ENCODE assay signal across 11 cellular contexts in the genomic region with DNA sequence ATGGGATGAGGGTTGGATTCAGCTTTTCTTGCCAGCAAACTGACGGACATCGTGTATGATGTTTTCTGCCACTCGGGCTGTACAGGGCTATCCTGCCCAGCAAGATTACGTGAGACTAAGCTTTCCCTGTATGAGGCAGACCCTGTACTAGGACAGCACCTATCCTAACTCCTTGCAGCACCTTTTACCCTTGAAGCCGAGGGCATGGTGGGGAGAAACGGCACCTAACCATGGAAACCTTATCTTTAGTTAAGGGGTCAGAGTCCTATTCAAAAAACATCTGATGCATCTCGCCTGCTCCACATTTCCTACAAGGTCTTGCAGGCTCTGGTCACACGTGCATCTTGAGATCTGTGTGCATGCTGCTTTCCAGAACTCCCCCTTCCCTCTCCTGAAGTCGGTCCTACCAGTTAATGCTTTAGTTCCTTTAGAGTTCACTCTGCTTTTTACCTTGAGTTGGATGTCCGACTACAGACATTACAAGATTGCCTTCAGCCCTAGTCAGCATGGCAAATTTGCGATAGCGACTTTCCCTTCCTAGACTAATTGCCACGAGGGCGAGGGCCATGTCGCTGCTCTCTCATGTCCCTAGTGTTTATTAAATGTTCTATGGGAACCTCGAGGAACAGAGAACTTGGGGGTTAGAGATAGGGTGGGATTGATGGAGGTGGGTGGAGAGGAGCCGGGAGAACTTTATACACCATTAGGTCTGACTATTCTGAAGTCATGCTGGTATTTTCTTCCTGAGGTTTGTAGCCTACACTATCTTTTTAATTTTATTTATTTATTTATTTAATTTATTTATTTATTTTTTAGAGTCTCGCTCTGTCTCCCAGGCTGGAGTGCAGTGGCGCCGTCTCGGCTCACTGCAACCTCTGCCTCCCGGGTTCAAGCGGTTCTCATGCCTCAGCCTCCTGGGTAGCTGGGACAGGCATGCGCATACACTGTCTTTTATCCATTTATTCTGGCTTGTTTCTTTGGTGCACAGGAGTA. TPM values are rescaled to one million over a fixed set of nuclear protein-coding genes. Genes with fewer than 3 reads are reported as not detected.
A peak's percentile ranks its signal among the peaks of the same experiment; 100 is the strongest.
DNase-seq lines count a peak whose midpoint lies in the region; FAIRE-seq and TF ChIP-seq lines count a peak whose summit lies in the region.
"Had no signal": no experiment of that assay in that cellular context is flagged by ENCODE, and none has a peak within 500 bp of the region (broad histone marks: within the 10 kb centered on the region; RNA-seq: fewer than 3 reads in every experiment).

No MANE protein-coding gene starts in this region.

- CTCF ChIA-PET in H1 (lab: Charles Lee; ENCODE audit: partially characterized antibody) (interaction anchor here (0.6 to 2.2 kb wide), 5 partner anchors 10 to 135 kb away, joined by 3 to 9 read pairs (median 4); no protein-coding TSS in a partner anchor), PC-9 (lab: Charles Lee) (no interaction called here)

- H4K20me1 ChIP-seq in H1 (replicated peaks in 1 of 2; ENCODE audit: control insufficient read depth in 1 of 2, insufficient read depth in 2 of 2, low read length in 2 of 2), result peaks cover 7 to 9% of the 10 kb centered on the region in 2 experiments
- H4K20me1 ChIP-seq in PC-9 (ENCODE audit: insufficient read depth), result peaks cover 44% of the 10 kb centered on the region

- no peak overlapping the region for H2BK120ac ChIP-seq in H1 (replicated peaks; ENCODE audit: low read depth, low read length)

- WGBS in H1 (ENCODE audit: extremely low coverage in 1 of 2, insufficient coverage in 1 of 2, insufficient read length in 1 of 2, insufficient replicate concordance in 2 of 2, low coverage in 1 of 2, low lambda C conversion rate in 2 of 2, missing lambda C conversion rate in 1 of 2), 2 experiments, result 87% methylated on average over 24 of the region's 24 CpGs; no CpG with 5 or more reads in 1 of the 2 experiments

- H2AFZ ChIP-seq in H1 (ENCODE audit: low read length) (no peak overlapping the region), PC-9 (no peak overlapping the region)

- no peak overlapping the region for H3K14ac ChIP-seq in H1 (ENCODE audit: insufficient read length)

- H3K27me3 ChIP-seq in BE2C (no peaks in the 10 kb centered on the region; the same call in 1 of the 2 replicates), H1 (replicated peaks in 1 of 4; ENCODE audit: control insufficient read depth in 3 of 4, extremely low read depth in 1 of 4, insufficient read depth in 3 of 4, low read length in 3 of 4) (no peaks in the 10 kb centered on the region), PC-9 (ENCODE audit: insufficient read depth, low read depth) (no peaks in the 10 kb centered on the region)
- H3K27me3 ChIP-seq: MG63, spleen had no signal

- H2BK20ac ChIP-seq in H1 (ENCODE audit: low read length), result no peak overlapping the region

- peaks cover 14% of the 10 kb centered on the region for H3K4me1 ChIP-seq in BE2C
- H3K4me1 ChIP-seq in H1 (replicated peaks in 1 of 4; ENCODE audit: control insufficient read depth in 3 of 4, insufficient read depth in 4 of 4, low read length in 3 of 4), result peaks cover 0 to 3% (median 1%) of the 10 kb centered on the region in 4 experiments; a peak in 4 of 7 replicates
- peaks cover 10% of the 10 kb centered on the region for H3K4me1 ChIP-seq in PC-9 (replicated peaks; ENCODE audit: insufficient read depth)

- H4K5ac ChIP-seq in H1 (ENCODE audit: insufficient read length, low read depth, low read length), result no peak overlapping the region

- no peaks in the 10 kb centered on the region for H3K79me1 ChIP-seq in H1 (ENCODE audit: low read depth, low read length)

- H2BK12ac ChIP-seq in H1 (ENCODE audit: low read depth, low read length), result no peak overlapping the region

- TF ChIP-seq EP300 in H1 (IDR thresholded peaks at IDR 0.05; ENCODE audit: borderline replicate concordance in 1 of 2, low read depth in 2 of 2, low read length in 2 of 2), result no peak

- FAIRE-seq in G401.6 (lab: Jason Lieb, UNC), result peak; percentile 68
- FAIRE-seq in H1 (lab: Jason Lieb, UNC), result no peak
- FAIRE-seq: frontal cortex had no signal

- no peak overlapping the region for H2AK5ac ChIP-seq in H1 (ENCODE audit: low read depth, low read length)

- no peak overlapping the region for H3K4ac ChIP-seq in H1 (replicated peaks; ENCODE audit: insufficient read length, low read depth, low read length)

- no peak overlapping the region for H3K56ac ChIP-seq in H1 (replicated peaks; ENCODE audit: insufficient read length, low read depth, low read length)

- TF ChIP-seq RAD21 in H1 (IDR thresholded peaks at IDR 0.05 in 1 of 2, conservative IDR thresholded peaks at IDR 0.05 in 1 of 2; ENCODE audit: low read depth in 2 of 2, low read length in 2 of 2), result no peak

- H3K4me3 ChIP-seq in BE2C (ENCODE audit: low read depth, low read length) (no peak overlapping the region), H1 (ENCODE audit: extremely low read depth in 1 of 4, insufficient read depth in 2 of 4, low read depth in 3 of 4, low read length in 4 of 4) (no peak overlapping the region), PC-9 (no peak overlapping the region)
- H3K4me3 ChIP-seq: MG63 had no signal

- H3K36me3 ChIP-seq in BE2C (peaks cover 43% of the 10 kb centered on the region), H1 (ENCODE audit: control insufficient read depth in 2 of 4, insufficient read depth in 4 of 4, low read length in 3 of 4) (peaks cover 19 to 43% (median 34%) of the 10 kb centered on the region in 4 experiments), PC-9 (ENCODE audit: low read depth) (peaks cover 38% of the 10 kb centered on the region)

- H3K79me2 ChIP-seq in H1 (ENCODE audit: control insufficient read depth in 1 of 2, insufficient read depth in 2 of 2, low read length in 2 of 2), result peaks cover 0 to 18% of the 10 kb centered on the region in 2 experiments; a peak in 2 of 4 replicates
- peaks cover 10% of the 10 kb centered on the region for H3K79me2 ChIP-seq in PC-9 (ENCODE audit: low read depth)

- H3K9me3 ChIP-seq in BE2C (no peaks in the 10 kb centered on the region), H1 (ENCODE audit: insufficient read depth in 2 of 2, low read depth in 1 of 2, low read length in 1 of 2) (no peaks in the 10 kb centered on the region), PC-9 (ENCODE audit: insufficient read depth, low read depth) (no peaks in the 10 kb centered on the region)
- H3K9me3 ChIP-seq: MG63, spleen had no signal

- H4K8ac ChIP-seq in H1 (ENCODE audit: extremely low read depth, insufficient read depth, low read length), result no peak overlapping the region

- TF ChIP-seq POLR2A in H1 (IDR thresholded peaks at IDR 0.05; ENCODE audit: control extremely low read depth in 1 of 2, low read depth in 2 of 2, low read length in 2 of 2), result peak; percentile 76 to 90

- no peaks in the 10 kb centered on the region for H3K9me2 ChIP-seq in PC-9 (ENCODE audit: insufficient read depth)

- H3K4me2 ChIP-seq in H1 (ENCODE audit: insufficient read depth in 1 of 2, low read depth in 2 of 2, low read length in 2 of 2) (no peak overlapping the region), PC-9 (no peak overlapping the region)

- TF ChIP-seq CTCF in BE2C (IDR thresholded peaks at IDR 0.05; ENCODE audit: low read depth, low read length), result no peak
- TF ChIP-seq CTCF in H1 (IDR thresholded peaks at IDR 0.05; ENCODE audit: control extremely low read depth in 1 of 3, insufficient read depth in 1 of 3, low read depth in 1 of 3, low read length in 3 of 3), result no peak; a peak in 1 of 4 replicates
- no peak for TF ChIP-seq CTCF in PC-9 (conservative IDR thresholded peaks at IDR 0.05)

- no peak overlapping the region for H3K23ac ChIP-seq in H1 (ENCODE audit: insufficient read length)

- H2BK5ac ChIP-seq in H1 (ENCODE audit: low read depth, low read length), result peak overlapping the region; percentile 46; the same call in 1 of the 2 replicates

- no peak overlapping the region for H4K91ac ChIP-seq in H1 (replicated peaks; ENCODE audit: insufficient read length, low read length)

- H2BK15ac ChIP-seq in H1 (ENCODE audit: low read length), result no peak overlapping the region

- POLR2A ChIA-PET in H1 (lab: Charles Lee; ENCODE audit: partially characterized antibody), result interaction anchor here (0.6 to 8.9 kb wide), 26 partner anchors 8 to 1025 kb away, joined by 3 to 86 read pairs (median 5); no protein-coding TSS in a partner anchor
- POLR2A ChIA-PET in PC-9 (lab: Charles Lee; ENCODE audit: unreplicated experiment), result interaction anchor here (0.5 kb wide), 1 partner anchor 16 kb away, joined by 3 read pairs; no protein-coding TSS in a partner anchor

- H3K27ac ChIP-seq in H1 (ENCODE audit: low read depth, low read length), result no peak overlapping the region
- H3K27ac ChIP-seq in PC-9, result no peak overlapping the region

- no TSS peak for BruUV-seq in PC-9 (replicated peaks; lab: Mats Ljungman, UMichigan)

- H3F3A ChIP-seq in PC-9 (ENCODE audit: insufficient read depth, low read depth), result peaks cover 52% of the 10 kb centered on the region

- peaks cover 3% of the 10 kb centered on the region for H3K23me2 ChIP-seq in H1 (ENCODE audit: low read depth, low read length)

- H3K9ac ChIP-seq in H1 (replicated peaks in 1 of 4; ENCODE audit: extremely low read depth in 1 of 4, low read depth in 3 of 4, low read length in 3 of 4), result no peak overlapping the region

- H3K18ac ChIP-seq in H1 (ENCODE audit: extremely low read depth, low read length), result no peak overlapping the region

- intact Hi-C loops in PC-9 (cut with micrococcal nuclease; ENCODE audit: unreplicated experiment), result no loop called here

- DNase-seq in BE2C (peak; percentile 21), NCI-H526 treated with DMSO at 0.1 percent for 48 hours (lab: John Stamatoyannopoulos, UW) (peak; percentile 21), H1 (ENCODE audit: low read depth in 1 of 2, low spot score in 2 of 2) (peak in 1 of 2 experiments; percentile 55), DMS153 (lab: John Stamatoyannopoulos, UW) (no peak), NCI-H2081 (lab: John Stamatoyannopoulos, UW) (no peak), GM03348 (ENCODE audit: low spot score) (no peak), PC-9 (no peak)
- DNase-seq: MG63 had no signal

RNA-seq across cellular contexts. Expression of a gene that starts 6.6 kb away (rescaled TPM):
- 1,240 TPM for polyA plus RNA-seq in BE2C (2012; ENCODE audit: insufficient read depth, insufficient read length, low read depth)
- total RNA-seq in H1 (2021; fragmentation: NEBNext Ultra II Directional; extraction: Animal tissue kit (Norgen Biotek cat#: 25700)), result 2,056 and 2,064 TPM in 2 replicates
- polyA plus RNA-seq in H1 (2011; rRNA removed), result 1,559 and 2,203 TPM in 2 replicates
- 3,091 TPM for polyA plus RNA-seq in H1 (2011; cell fraction: cytosol; rRNA removed)
- 846 TPM for polyA plus RNA-seq in H1 (2011; cell fraction: nucleus; rRNA removed)
- 2,430 to 2,650 TPM (median 2,578 TPM) in 4 replicates for polyA plus RNA-seq in H1 (2012, experiment 1 of 2)
- polyA plus RNA-seq in H1 (2012, experiment 2 of 2), result 345 TPM
- polyA plus RNA-seq in H1 (2013, experiment 1 of 2), result 714 TPM
- 699 TPM for polyA plus RNA-seq in H1 (2013, experiment 2 of 2)
- 1,671 and 1,842 TPM in 2 replicates for polyA minus RNA-seq in H1 (2011; rRNA and poly(A)+ RNA removed)
- 628 TPM for polyA minus RNA-seq in H1 (2011; cell fraction: cytosol; rRNA and poly(A)+ RNA removed)
- polyA minus RNA-seq in H1 (2011; cell fraction: nucleus; rRNA and poly(A)+ RNA removed), result 352 TPM
- total RNA-seq in PC-9 (2021), result 894 and 1,079 TPM in 2 replicates

RNA-seq across cellular contexts. Expression of a gene that starts 39.4 kb away (rescaled TPM):
- polyA plus RNA-seq in BE2C (2012; ENCODE audit: insufficient read depth, insufficient read length, low read depth), result 18.4 TPM
- 22.0 and 26.3 TPM in 2 replicates for total RNA-seq in H1 (2021; fragmentation: NEBNext Ultra II Directional; extraction: Animal tissue kit (Norgen Biotek cat#: 25700))
- 13.9 and 20.0 TPM in 2 replicates for polyA plus RNA-seq in H1 (2011; rRNA removed)
- 20.8 TPM for polyA plus RNA-seq in H1 (2011; cell fraction: cytosol; rRNA removed)
- polyA plus RNA-seq in H1 (2011; cell fraction: nucleus; rRNA removed), result 13.3 TPM
- 14.6 to 22.0 TPM (median 17.8 TPM) in 4 replicates for polyA plus RNA-seq in H1 (2012, experiment 1 of 2)
- 3.5 TPM for polyA plus RNA-seq in H1 (2012, experiment 2 of 2)
- 19.0 TPM for polyA plus RNA-seq in H1 (2013, experiment 1 of 2)
- polyA plus RNA-seq in H1 (2013, experiment 2 of 2), result 17.5 TPM
- 13.7 and 18.8 TPM in 2 replicates for polyA minus RNA-seq in H1 (2011; rRNA and poly(A)+ RNA removed)
- 8.4 TPM for polyA minus RNA-seq in H1 (2011; cell fraction: cytosol; rRNA and poly(A)+ RNA removed)
- polyA minus RNA-seq in H1 (2011; cell fraction: nucleus; rRNA and poly(A)+ RNA removed), result 10.2 TPM
- total RNA-seq in PC-9 (2021), result 8.2 and 9.7 TPM in 2 replicates

Comparison
In these comparisons a context has a peak if more than half of its experiments do, and no peak if none do; other contexts are left out.
1. DNase-seq: peak in BE2C (single experiment) and NCI-H526 treated with DMSO at 0.1 percent for 48 hours (single experiment); none in DMS153 (single experiment), NCI-H2081 (0 of 2), GM03348 (single experiment) and PC-9 (0 of 2).